In genomic region chr10:6615971-6616370, GRCh38 we compare ENCODE assay signal across 26 cellular contexts. TPM values are rescaled to one million over a fixed set of nuclear protein-coding genes. Genes with fewer than 3 reads are reported as not detected.
DNase-seq lines count a peak whose midpoint lies in the region; ATAC-seq and TF ChIP-seq lines count a peak whose summit lies in the region.
"Had no signal": no experiment of that assay in that cellular context is flagged by ENCODE, and none has a peak within 500 bp of the region (broad histone marks: within the 10 kb centered on the region; RNA-seq: fewer than 3 reads in every experiment).

No MANE protein-coding gene starts in this region.

- no TSS peak for BruUV-seq in MCF 10A (replicated peaks; lab: Mats Ljungman, UMichigan)

- intact Hi-C loops in activated CD4-positive, alpha-beta T cell treated with anti-CD3 and anti-CD28 coated beads, Interleukin-2, amount 10 ng/mL, durations not matched to agents 24 days and 14 days (cut with micrococcal nuclease): no loop called here
- intact Hi-C loops in MCF 10A (cut with micrococcal nuclease): no loop called here

- H3K27me3 Mint-ChIP-seq in activated CD4-positive, alpha-beta T cell treated with anti-CD3 and anti-CD28 coated beads, Interleukin-2, amount 10 ng/mL, durations not matched to agents 24 days and 14 days: no peaks in the 10 kb centered on the region
- H3K27me3 Mint-ChIP-seq in activated naive CD4-positive, alpha-beta T cell treated with anti-CD3 and anti-CD28 coated beads, Interleukin-2, amount 10 ng/mL, durations not matched to agents 7 days and 5 days: no peaks in the 10 kb centered on the region
- H3K27me3 Mint-ChIP-seq in T-helper 2 cell treated with Interferon-gamma antibody and Interleukin-4, amounts not matched to agents 5 μg/mL and 100 μg/mL, for 36 hours (ENCODE audit: low read depth): no peaks in the 10 kb centered on the region
- no peaks in the 10 kb centered on the region for H3K27me3 Mint-ChIP-seq in MCF 10A (ENCODE audit: insufficient read depth, unreplicated experiment)
- H3K27me3 Mint-ChIP-seq: CD8-positive, alpha-beta memory T cell had no signal

- CTCF ChIA-PET in activated naive CD4-positive, alpha-beta T cell treated with anti-CD3 and anti-CD28 coated beads, Interleukin-2, amount 10 ng/mL, durations not matched to agents 7 days and 5 days (lab: Charles Lee): no interaction called here
- CTCF ChIA-PET in MCF 10A (lab: Yijun Ruan, JAX): no interaction called here

- peaks cover 25% of the 10 kb centered on the region for H3K9me3 Mint-ChIP-seq in activated CD4-positive, alpha-beta T cell treated with anti-CD3 and anti-CD28 coated beads, Interleukin-2, amount 10 ng/mL, durations not matched to agents 24 days and 14 days
- H3K9me3 Mint-ChIP-seq in activated naive CD4-positive, alpha-beta T cell treated with anti-CD3 and anti-CD28 coated beads, Interleukin-2, amount 10 ng/mL, durations not matched to agents 7 days and 5 days: peaks cover 27% of the 10 kb centered on the region
- peaks cover 21% of the 10 kb centered on the region for H3K9me3 Mint-ChIP-seq in T-helper 2 cell treated with Interferon-gamma antibody and Interleukin-4, amounts not matched to agents 5 μg/mL and 100 μg/mL, for 36 hours
- peaks cover 4 to 14% of the 10 kb centered on the region in 2 donors for H3K9me3 Mint-ChIP-seq in activated naive CD4-positive, alpha-beta T cell treated with anti-CD3 and anti-CD28 coated beads, Interleukin-2, amount 50 U/mL, for 72 hours
- H3K9me3 Mint-ChIP-seq in MCF 10A (ENCODE audit: unreplicated experiment): peaks cover 8% of the 10 kb centered on the region

- peaks cover 39% of the 10 kb centered on the region for H3K36me3 Mint-ChIP-seq in activated CD4-positive, alpha-beta T cell treated with anti-CD3 and anti-CD28 coated beads, Interleukin-2, amount 10 ng/mL, durations not matched to agents 24 days and 14 days (ENCODE audit: low read depth)
- H3K36me3 Mint-ChIP-seq in activated naive CD4-positive, alpha-beta T cell treated with anti-CD3 and anti-CD28 coated beads, Interleukin-2, amount 10 ng/mL, durations not matched to agents 7 days and 5 days: peaks cover 59% of the 10 kb centered on the region
- peaks cover 42% of the 10 kb centered on the region for H3K36me3 Mint-ChIP-seq in T-helper 2 cell treated with Interferon-gamma antibody and Interleukin-4, amounts not matched to agents 5 μg/mL and 100 μg/mL, for 36 hours (ENCODE audit: low read depth)
- H3K36me3 Mint-ChIP-seq in activated naive CD4-positive, alpha-beta T cell treated with anti-CD3 and anti-CD28 coated beads, Interleukin-2, amount 50 U/mL, for 72 hours: peaks cover 6 to 64% of the 10 kb centered on the region in 2 donors
- no peaks in the 10 kb centered on the region for H3K36me3 Mint-ChIP-seq in MCF 10A (ENCODE audit: insufficient read depth, unreplicated experiment)
- H3K36me3 Mint-ChIP-seq: CD14-positive monocyte had no signal

- peak overlapping the region; percentile 35 for H3K4me3 Mint-ChIP-seq in activated CD4-positive, alpha-beta T cell treated with anti-CD3 and anti-CD28 coated beads, Interleukin-2, amount 10 ng/mL, durations not matched to agents 24 days and 14 days
- H3K4me3 Mint-ChIP-seq in activated naive CD4-positive, alpha-beta T cell treated with anti-CD3 and anti-CD28 coated beads, Interleukin-2, amount 10 ng/mL, durations not matched to agents 7 days and 5 days: no peak overlapping the region
- H3K4me3 Mint-ChIP-seq in T-helper 2 cell treated with Interferon-gamma antibody and Interleukin-4, amounts not matched to agents 5 μg/mL and 100 μg/mL, for 36 hours: peak overlapping the region; percentile 35
- H3K4me3 Mint-ChIP-seq in MCF 10A (ENCODE audit: unreplicated experiment): no peak overlapping the region
- H3K4me3 Mint-ChIP-seq: CD14-positive monocyte; CD8-positive, alpha-beta memory T cell; GM23338; H9 had no signal

- DNase-seq in activated CD4-positive, alpha-beta T cell treated with anti-CD3 and anti-CD28 coated beads, Interleukin-2, amount 10 ng/mL, durations not matched to agents 24 days and 14 days: no peak
- DNase-seq in activated CD4-positive, alpha-beta T cell treated with anti-CD3 and anti-CD28 coated beads for 4 hours: no peak
- DNase-seq in activated naive CD4-positive, alpha-beta T cell treated with anti-CD3 and anti-CD28 coated beads, Interleukin-2, amount 10 ng/mL, durations not matched to agents 7 days and 5 days: no peak
- DNase-seq in activated naive CD4-positive, alpha-beta T cell (lab: John Stamatoyannopoulos, UW): no peak
- DNase-seq in T-helper 2 cell treated with Interferon-gamma antibody and Interleukin-4, amounts not matched to agents 5 μg/mL and 100 μg/mL, for 36 hours (ENCODE audit: low spot score): no peak
- no peak for DNase-seq in activated naive CD4-positive, alpha-beta T cell treated with anti-CD3 and anti-CD28 coated beads, Interleukin-2, amount 50 U/mL, for 72 hours (ENCODE audit: low spot score in 2 of 2)
- no peak for DNase-seq in MCF 10A (ENCODE audit: unreplicated experiment)
- DNase-seq: 8988T; ACHN; BE2C; CD8-positive, alpha-beta memory T cell; DMS 273 treated with DMSO at 0.1 percent for 48 hours; DMS79; GF-D8; H9; KBM-7; MG63; NCI-H2029 treated with DMSO at 0.1 percent for 48 hours; NCI-H446 treated with DMSO at 0.1 percent for 48 hours; NCI-H526 treated with DMSO at 0.1 percent for 48 hours; Right ventricle myocardium superior; RPMI8226 had no signal

- peaks cover 64% of the 10 kb centered on the region for H3K4me1 Mint-ChIP-seq in activated CD4-positive, alpha-beta T cell treated with anti-CD3 and anti-CD28 coated beads, Interleukin-2, amount 10 ng/mL, durations not matched to agents 24 days and 14 days
- H3K4me1 Mint-ChIP-seq in activated naive CD4-positive, alpha-beta T cell treated with anti-CD3 and anti-CD28 coated beads, Interleukin-2, amount 10 ng/mL, durations not matched to agents 7 days and 5 days: peaks cover 57% of the 10 kb centered on the region
- H3K4me1 Mint-ChIP-seq in T-helper 2 cell treated with Interferon-gamma antibody and Interleukin-4, amounts not matched to agents 5 μg/mL and 100 μg/mL, for 36 hours (ENCODE audit: low read depth): peaks cover 57% of the 10 kb centered on the region
- H3K4me1 Mint-ChIP-seq in MCF 10A (ENCODE audit: insufficient read depth, unreplicated experiment): peaks cover 8% of the 10 kb centered on the region
- H3K4me1 Mint-ChIP-seq: CD14-positive monocyte, GM23338, H9 had no signal

- POLR2A ChIA-PET in MCF 10A (lab: Yijun Ruan, JAX): no interaction called here

- ATAC-seq in activated naive CD4-positive, alpha-beta T cell treated with anti-CD3 and anti-CD28 coated beads, Interleukin-2, amount 50 U/mL, for 72 hours: peak in 1 of 2 donors; percentile 30
- ATAC-seq in HG02610 (IDR thresholded peaks at IDR 0.05; ENCODE audit: unreplicated experiment): no peak
- ATAC-seq: GM23338 had no signal

- TF ChIP-seq CTCF in MCF 10A (IDR thresholded peaks at IDR 0.05; ENCODE audit: unreplicated experiment): no peak

- peak overlapping the region; percentile 88 for H3K27ac Mint-ChIP-seq in activated CD4-positive, alpha-beta T cell treated with anti-CD3 and anti-CD28 coated beads, Interleukin-2, amount 10 ng/mL, durations not matched to agents 24 days and 14 days
- H3K27ac Mint-ChIP-seq in activated naive CD4-positive, alpha-beta T cell treated with anti-CD3 and anti-CD28 coated beads, Interleukin-2, amount 10 ng/mL, durations not matched to agents 7 days and 5 days: peak overlapping the region; percentile 1
- peak overlapping the region; percentile 69 for H3K27ac Mint-ChIP-seq in T-helper 2 cell treated with Interferon-gamma antibody and Interleukin-4, amounts not matched to agents 5 μg/mL and 100 μg/mL, for 36 hours
- H3K27ac Mint-ChIP-seq in activated naive CD4-positive, alpha-beta T cell treated with anti-CD3 and anti-CD28 coated beads, Interleukin-2, amount 50 U/mL, for 72 hours: peak overlapping the region; percentile 23 to 92
- no peak overlapping the region for H3K27ac Mint-ChIP-seq in MCF 10A (ENCODE audit: low read depth, unreplicated experiment)
- H3K27ac Mint-ChIP-seq: CD14-positive monocyte; CD8-positive, alpha-beta memory T cell; GM23338; H9 had no signal

RNA-seq across cellular contexts. Expression of gene PRKCQ, which starts 35.9 kb away (rescaled TPM):
- total RNA-seq in activated CD4-positive, alpha-beta T cell treated with anti-CD3 and anti-CD28 coated beads, Interleukin-2, amount 10 ng/mL, durations not matched to agents 24 days and 14 days: 36.0 TPM in 2 replicates
- total RNA-seq in activated naive CD4-positive, alpha-beta T cell treated with anti-CD3 and anti-CD28 coated beads, Interleukin-2, amount 50 U/mL, for 72 hours: 10 to 100 TPM; 27.5 to 48.4 TPM
- total RNA-seq in MCF 10A (2022): 0.44 and 0.52 TPM in 2 replicates
- total RNA-seq: LHCN-M2 had no signal

Comparison
In these comparisons a context has a peak if more than half of its experiments do, and no peak if none do; other contexts are left out.
1. H3K4me3 Mint-ChIP-seq: peak in activated CD4-positive, alpha-beta T cell treated with anti-CD3 and anti-CD28 coated beads, Interleukin-2, amount 10 ng/mL, durations not matched to agents 24 days and 14 days (single experiment) and T-helper 2 cell treated with Interferon-gamma antibody and Interleukin-4, amounts not matched to agents 5 μg/mL and 100 μg/mL, for 36 hours (single experiment); none in activated naive CD4-positive, alpha-beta T cell treated with anti-CD3 and anti-CD28 coated beads, Interleukin-2, amount 10 ng/mL, durations not matched to agents 7 days and 5 days (single experiment) and MCF 10A (single experiment).
2. RNA of gene PRKCQ, which starts 35.9 kb away (total RNA-seq): 27.5 to 48.4 TPM in activated naive CD4-positive, alpha-beta T cell treated with anti-CD3 and anti-CD28 coated beads, Interleukin-2, amount 50 U/mL, for 72 hours and 36.0 TPM in activated CD4-positive, alpha-beta T cell treated with anti-CD3 and anti-CD28 coated beads, Interleukin-2, amount 10 ng/mL, durations not matched to agents 24 days and 14 days; 0.44 to 0.52 TPM in MCF 10A; every median in the first group is over 10 times any median in the second.